12 cellular contexts compared by ENCODE assay signal in the genomic region with DNA sequence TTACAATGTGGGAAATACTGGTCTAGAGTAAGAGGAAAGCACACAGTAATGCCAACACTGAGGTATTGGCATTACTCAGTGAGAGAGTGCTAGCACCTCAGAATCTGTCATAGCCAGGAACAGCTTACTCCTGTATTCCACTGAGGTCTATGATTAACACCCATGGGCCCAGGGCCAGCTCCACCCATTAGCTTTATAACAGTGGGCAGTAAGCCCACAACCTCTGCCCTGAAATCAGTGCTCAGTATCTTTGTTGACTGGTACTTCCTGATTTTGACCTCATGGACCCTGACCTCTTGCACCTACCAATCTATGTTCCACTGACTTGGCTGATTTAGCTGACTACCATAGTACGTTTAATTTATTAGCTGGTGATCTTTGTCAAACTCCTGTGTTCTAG. TPM values are rescaled to one million over a fixed set of nuclear protein-coding genes. Genes with fewer than 3 reads are reported as not detected.
"Had no signal": no experiment of that assay in that cellular context is flagged by ENCODE, and none has a peak within 500 bp of the region (broad histone marks: within the 10 kb centered on the region; RNA-seq: fewer than 3 reads in every experiment).

No MANE protein-coding gene starts in this region.

- FAIRE-seq: kidney had no signal

- H3K4me3 ChIP-seq: gastroesophageal sphincter, lower lobe of right lung, tibial nerve had no signal

- H3K27me3 ChIP-seq: gastroesophageal sphincter, tibial nerve had no signal

- H3K4me1 Mint-ChIP-seq: activated naive CD4-positive, alpha-beta T cell treated with anti-CD3 and anti-CD28 coated beads, Interleukin-2, amount 50 U/mL, for 24 hours; naive thymus-derived CD4-positive, alpha-beta T cell; stimulated activated memory B cell treated with anti-CD40 and anti-IgM and Interleukin-4, amounts not matched to agents 10 μg/mL and 1 μg/mL and 100 μg/mL, for 72 hours; WTC11 had no signal

- DNase-seq: activated CD4-positive, alpha-beta T cell treated with anti-CD3 and anti-CD28 coated beads for 48 hours; kidney; lower lobe of right lung; midbrain; naive thymus-derived CD4-positive, alpha-beta T cell; posterior cingulate gyrus had no signal

- H3K36me3 Mint-ChIP-seq: activated naive CD4-positive, alpha-beta T cell treated with anti-CD3 and anti-CD28 coated beads, Interleukin-2, amount 50 U/mL, for 24 hours; naive thymus-derived CD4-positive, alpha-beta T cell; stimulated activated memory B cell treated with anti-CD40 and anti-IgM and Interleukin-4, amounts not matched to agents 10 μg/mL and 1 μg/mL and 100 μg/mL, for 72 hours; WTC11 had no signal

- H3K27me3 Mint-ChIP-seq: activated naive CD4-positive, alpha-beta T cell treated with anti-CD3 and anti-CD28 coated beads, Interleukin-2, amount 50 U/mL, for 24 hours; stimulated activated memory B cell treated with anti-CD40 and anti-IgM and Interleukin-4, amounts not matched to agents 10 μg/mL and 1 μg/mL and 100 μg/mL, for 72 hours had no signal

- H3K4me3 Mint-ChIP-seq: activated naive CD4-positive, alpha-beta T cell treated with anti-CD3 and anti-CD28 coated beads, Interleukin-2, amount 50 U/mL, for 24 hours; naive thymus-derived CD4-positive, alpha-beta T cell; stimulated activated memory B cell treated with anti-CD40 and anti-IgM and Interleukin-4, amounts not matched to agents 10 μg/mL and 1 μg/mL and 100 μg/mL, for 72 hours; T-helper 1 cell treated with Interleukin-12 subunit alpha and Interleukin-12 subunit beta and Interleukin-4 antibody, amounts not matched to agents 30 μg/mL and 1 μg/mL, for 36 hours; WTC11 had no signal

- H3K27ac ChIP-seq: gastroesophageal sphincter, lower lobe of right lung, tibial nerve had no signal

- H3K9me3 ChIP-seq: gastroesophageal sphincter, lower lobe of right lung, tibial nerve had no signal

- H3K4me1 ChIP-seq: gastroesophageal sphincter, lower lobe of right lung, tibial nerve had no signal

- H3K36me3 ChIP-seq: gastroesophageal sphincter, lower lobe of right lung, tibial nerve had no signal

- H3K9me3 Mint-ChIP-seq: activated naive CD4-positive, alpha-beta T cell treated with anti-CD3 and anti-CD28 coated beads, Interleukin-2, amount 50 U/mL, for 24 hours; stimulated activated memory B cell treated with anti-CD40 and anti-IgM and Interleukin-4, amounts not matched to agents 10 μg/mL and 1 μg/mL and 100 μg/mL, for 72 hours; T-helper 1 cell treated with Interleukin-12 subunit alpha and Interleukin-12 subunit beta and Interleukin-4 antibody, amounts not matched to agents 30 μg/mL and 1 μg/mL, for 36 hours had no signal

- ATAC-seq: gastroesophageal sphincter; lower lobe of right lung; naive thymus-derived CD4-positive, alpha-beta T cell; stimulated activated memory B cell treated with anti-CD40 and anti-IgM and Interleukin-4, amounts not matched to agents 10 μg/mL and 1 μg/mL and 100 μg/mL, for 72 hours; WTC11 had no signal

RNA-seq across cellular contexts. Expression of a gene that starts 56.1 kb away (rescaled TPM):
- polyA plus RNA-seq: naive thymus-derived CD4-positive, alpha-beta T cell had no signal

RNA-seq across cellular contexts. Expression of a gene that starts 58.0 kb away (rescaled TPM):
- polyA plus RNA-seq: naive thymus-derived CD4-positive, alpha-beta T cell had no signal
